Comparison of ENCODE assay signal across 8 cellular contexts in genomic region chr1:159780583-159781582, GRCh38. TPM values are rescaled to one million over a fixed set of nuclear protein-coding genes. Genes with fewer than 3 reads are reported as not detected.
DNase-seq lines count a peak whose midpoint lies in the region; ATAC-seq and TF ChIP-seq lines count a peak whose summit lies in the region.

TSS of gene DUSP23 (plus strand) at chr1:159780962. CDS start at chr1:159781101, 139 bp downstream.

- peak; percentile 91 for TF ChIP-seq CTCF in AG09309 (IDR thresholded peaks at IDR 0.05; ENCODE audit: control insufficient read depth, insufficient read depth, low read depth, low read length, missing control alignments)
- TF ChIP-seq CTCF in choroid plexus epithelial cell (conservative IDR thresholded peaks at IDR 0.05; ENCODE audit: low read depth, low read length) = peak; percentile 96
- TF ChIP-seq CTCF in kidney epithelial cell (IDR thresholded peaks at IDR 0.05; ENCODE audit: insufficient read depth, low read length, poor library complexity, severe bottlenecking) = peak; percentile 90

- H3K4me1 Mint-ChIP-seq in activated CD4-positive, alpha-beta T cell treated with anti-CD3 and anti-CD28 coated beads for 36 hours = peaks cover 12% of the 10 kb centered on the region

- ATAC-seq in GM19023 (IDR thresholded peaks at IDR 0.05; ENCODE audit: unreplicated experiment) = peak; percentile 99
- peak; percentile 99 for ATAC-seq in HG03280 (IDR thresholded peaks at IDR 0.05; ENCODE audit: unreplicated experiment)
- peak; percentile 99 for ATAC-seq in activated CD4-positive, alpha-beta T cell treated with anti-CD3 and anti-CD28 coated beads for 36 hours

- intact Hi-C loops in activated CD4-positive, alpha-beta T cell treated with anti-CD3 and anti-CD28 coated beads for 36 hours (cut with DNase I, micrococcal nuclease) = loop anchor here (1.0 to 5.0 kb wide), 11 partner anchors 46 to 481 kb away; partner anchors contain the start of genes PIGM (in 2 of the 2), SLAMF8 (in 2 of the 2), DCAF8 (in 1 of the 2) and IGSF8 (in 1 of the 2)

- H3K36me3 ChIP-seq in kidney epithelial cell (ENCODE audit: control insufficient read depth, insufficient read depth, low read length) = no peaks in the 10 kb centered on the region

- H3K4me3 ChIP-seq in AG09309 (ENCODE audit: control insufficient read depth, low read depth, low read length) = peak within 1 kb of the TSS; percentile 80
- H3K4me3 ChIP-seq in choroid plexus epithelial cell (ENCODE audit: low read depth, low read length) = peak within 1 kb of the TSS; percentile 85
- H3K4me3 ChIP-seq in kidney epithelial cell (ENCODE audit: low read depth, low read length) = peak within 1 kb of the TSS; percentile 76

- POLR2A ChIA-PET in activated CD4-positive, alpha-beta T cell treated with anti-CD3 and anti-CD28 coated beads for 36 hours (lab: Charles Lee) = no interaction called here

- peaks cover under 1% of the 10 kb centered on the region for H3K27me3 ChIP-seq in kidney epithelial cell (ENCODE audit: control insufficient read depth, insufficient read depth, low read length)

- peak within 1 kb of the TSS; percentile 14 for H3K27ac Mint-ChIP-seq in activated CD4-positive, alpha-beta T cell treated with anti-CD3 and anti-CD28 coated beads for 36 hours

- peak; percentile 94 for DNase-seq in AG09309 (ENCODE audit: low read depth)
- peak; percentile 92 for DNase-seq in NCI-H446 treated with DMSO at 0.1 percent for 48 hours (lab: John Stamatoyannopoulos, UW)
- peak; percentile 97 for DNase-seq in activated CD4-positive, alpha-beta T cell treated with anti-CD3 and anti-CD28 coated beads for 36 hours
- peak; percentile 99 for DNase-seq in choroid plexus epithelial cell (ENCODE audit: low read depth)
- peak; percentile 83 for DNase-seq in kidney epithelial cell (ENCODE audit: low read depth)
- DNase-seq in stimulated activated CD4-positive, alpha-beta T cell treated with anti-CD3 and anti-CD28 coated beads, Interleukin-15, amount 100 ng/mL, for 48 hours (ENCODE audit: low read depth in 2 of 2) = peak; percentile 91 to 93

- no peaks in the 10 kb centered on the region for H3K9me3 Mint-ChIP-seq in activated CD4-positive, alpha-beta T cell treated with anti-CD3 and anti-CD28 coated beads for 36 hours (ENCODE audit: low read depth)

- H3K4me3 Mint-ChIP-seq in activated CD4-positive, alpha-beta T cell treated with anti-CD3 and anti-CD28 coated beads for 36 hours = peak within 1 kb of the TSS; percentile 70

- H3K27me3 Mint-ChIP-seq in activated CD4-positive, alpha-beta T cell treated with anti-CD3 and anti-CD28 coated beads for 36 hours = peaks cover 2% of the 10 kb centered on the region

- no peaks in the 10 kb centered on the region for H3K36me3 Mint-ChIP-seq in activated CD4-positive, alpha-beta T cell treated with anti-CD3 and anti-CD28 coated beads for 36 hours (ENCODE audit: low read depth)

- CTCF ChIA-PET in activated CD4-positive, alpha-beta T cell treated with anti-CD3 and anti-CD28 coated beads for 36 hours (lab: Charles Lee) = interaction anchor here (0.6 to 2.9 kb wide), 11 partner anchors 9 to 482 kb away, joined by 3 to 14 read pairs (median 4); partner anchors contain the start of gene DCAF8

RNA-seq across cellular contexts. Expression of gene DUSP23, which starts in this region (rescaled TPM):
- 10 to 100 TPM; 23.9 to 26.8 TPM for total RNA-seq in activated CD4-positive, alpha-beta T cell treated with anti-CD3 and anti-CD28 coated beads for 36 hours
- 67.3 and 73.0 TPM in 2 replicates for total RNA-seq in kidney epithelial cell

Comparison
In these comparisons a context has a peak if more than half of its experiments do, and no peak if none do; other contexts are left out.
1. Peak in every context shown above with its lines: DNase-seq, ATAC-seq and H3K4me3 ChIP-seq.